ENCODE assay signal across 22 cellular contexts in genomic region chr4:47722176-47722575, GRCh38.
"Had no signal": no experiment of that assay in that cellular context is flagged by ENCODE, and none has a peak within 500 bp of the region (broad histone marks: within the 10 kb centered on the region; RNA-seq: fewer than 3 reads in every experiment).

No MANE protein-coding gene starts in this region.

- ATAC-seq: gastrocnemius medialis; heart right ventricle; psoas muscle; right lobe of liver; stimulated activated memory B cell treated with anti-CD40 and anti-IgM and Interleukin-4, amounts not matched to agents 10 μg/mL and 1 μg/mL and 100 μg/mL, for 72 hours had no signal

- H3K27ac ChIP-seq: dorsolateral prefrontal cortex, esophagus muscularis mucosa, gastrocnemius medialis, heart right ventricle, parathyroid adenoma, psoas muscle, right lobe of liver, tibial artery, upper lobe of left lung, uterus had no signal

- H3K27ac Mint-ChIP-seq: naive B cell; nephron; stimulated activated memory B cell treated with anti-CD40 and anti-IgM and Interleukin-4, amounts not matched to agents 10 μg/mL and 1 μg/mL and 100 μg/mL, for 72 hours; stimulated activated naive CD8-positive, alpha-beta T cell treated with anti-CD3 and anti-CD28 coated beads, Interleukin-15, Interleukin-2, amounts not matched to agents 100 ng/mL and 50 ng/mL, for 24 hours had no signal

- H3K36me3 Mint-ChIP-seq: naive B cell; stimulated activated memory B cell treated with anti-CD40 and anti-IgM and Interleukin-4, amounts not matched to agents 10 μg/mL and 1 μg/mL and 100 μg/mL, for 72 hours had no signal

- H2AFZ ChIP-seq: parathyroid adenoma had no signal

- H3K4me1 Mint-ChIP-seq: naive B cell; stimulated activated memory B cell treated with anti-CD40 and anti-IgM and Interleukin-4, amounts not matched to agents 10 μg/mL and 1 μg/mL and 100 μg/mL, for 72 hours had no signal

- DNase-seq: dorsolateral prefrontal cortex; effector CD8-positive, alpha-beta T cell; gastrocnemius medialis; heart right ventricle; hypothalamus; kidney glomerular epithelial cell; mesendoderm; naive B cell; psoas muscle; retina; right lobe of liver; stimulated activated CD4-positive, alpha-beta T cell treated with anti-CD3 and anti-CD28 coated beads, Interleukin-15, amount 100 ng/mL, for 24 hours; stimulated activated CD4-positive, alpha-beta T cell treated with anti-CD3 and anti-CD28 coated beads, Interleukin-1b, Interleukin-23, amount 100 ng/mL, for 48 hours; stimulated activated CD4-positive, alpha-beta T cell treated with anti-CD3 and anti-CD28 coated beads, Interleukin-4, amount 100 ng/mL, for 24 hours; tibial artery; upper lobe of left lung; uterus had no signal

- H3K4me1 ChIP-seq: esophagus muscularis mucosa, gastrocnemius medialis, heart right ventricle, parathyroid adenoma, psoas muscle, right lobe of liver, tibial artery, upper lobe of left lung, uterus had no signal

- H3K4me3 Mint-ChIP-seq: naive B cell; nephron; stimulated activated memory B cell treated with anti-CD40 and anti-IgM and Interleukin-4, amounts not matched to agents 10 μg/mL and 1 μg/mL and 100 μg/mL, for 72 hours; stimulated activated naive CD8-positive, alpha-beta T cell treated with anti-CD3 and anti-CD28 coated beads, Interleukin-15, Interleukin-2, amounts not matched to agents 100 ng/mL and 50 ng/mL, for 24 hours had no signal

- H3K9me3 Mint-ChIP-seq: nephron; stimulated activated memory B cell treated with anti-CD40 and anti-IgM and Interleukin-4, amounts not matched to agents 10 μg/mL and 1 μg/mL and 100 μg/mL, for 72 hours; stimulated activated naive CD8-positive, alpha-beta T cell treated with anti-CD3 and anti-CD28 coated beads, Interleukin-15, Interleukin-2, amounts not matched to agents 100 ng/mL and 50 ng/mL, for 24 hours had no signal

- H3K27me3 ChIP-seq: esophagus muscularis mucosa, gastrocnemius medialis, right lobe of liver, tibial artery, upper lobe of left lung, uterus had no signal

- H3K36me3 ChIP-seq: esophagus muscularis mucosa, gastrocnemius medialis, heart right ventricle, right lobe of liver, tibial artery, upper lobe of left lung, uterus had no signal

- H3K4me3 ChIP-seq: dorsolateral prefrontal cortex, esophagus muscularis mucosa, gastrocnemius medialis, heart right ventricle, psoas muscle, right lobe of liver, tibial artery, upper lobe of left lung, uterus had no signal

- H3K79me2 ChIP-seq: parathyroid adenoma had no signal
